Comparison of ENCODE assay signal across 23 cellular contexts in genomic region chr3:17014286-17014685, GRCh38.
"Had no signal": no experiment of that assay in that cellular context is flagged by ENCODE, and none has a peak within 500 bp of the region (broad histone marks: within the 10 kb centered on the region; RNA-seq: fewer than 3 reads in every experiment).

No MANE protein-coding gene starts in this region.

- H3K4me1 Mint-ChIP-seq: nephron progenitor cell had no signal

- H3K9me3 Mint-ChIP-seq: activated B cell treated with CpG ODN at 0.5 μM for 24 hours; activated naive CD8-positive, alpha-beta T cell treated with anti-CD3 and anti-CD28 coated beads for 36 hours; activated T-cell treated with anti-CD3 and anti-CD28 coated beads, Interleukin-2, amount 50 U/mL, for 4 hours; activated T-helper 2 cell treated with anti-CD3 and anti-CD28 coated beads, Interferon-gamma antibody, Interleukin-2, Interleukin-4, amounts not matched to agents 10 μg/mL and 5 μg/mL and 100 μg/mL, durations not matched to agents 14 hours and 24 hours and 36 hours; nephron progenitor cell; stimulated activated naive CD8-positive, alpha-beta T cell treated with anti-CD3 and anti-CD28 coated beads, Interleukin-15, Interleukin-2, amounts not matched to agents 100 ng/mL and 50 ng/mL, for 24 hours; T-helper 1 cell treated with Interleukin-12 subunit alpha and Interleukin-12 subunit beta and Interleukin-4 antibody, amounts not matched to agents 30 μg/mL and 1 μg/mL, for 36 hours had no signal

- H3K4me3 Mint-ChIP-seq: activated B cell treated with CpG ODN at 0.5 μM for 24 hours; activated CD4-positive, alpha-beta T cell treated with anti-CD3 and anti-CD28 coated beads for 36 hours; activated naive CD8-positive, alpha-beta T cell treated with anti-CD3 and anti-CD28 coated beads for 36 hours; activated T-cell treated with anti-CD3 and anti-CD28 coated beads, Interleukin-2, amount 50 U/mL, for 4 hours; nephron progenitor cell; stimulated activated naive CD8-positive, alpha-beta T cell treated with anti-CD3 and anti-CD28 coated beads, Interleukin-15, Interleukin-2, amounts not matched to agents 100 ng/mL and 50 ng/mL, for 24 hours; T-helper 1 cell treated with Interleukin-12 subunit alpha and Interleukin-12 subunit beta and Interleukin-4 antibody, amounts not matched to agents 30 μg/mL and 1 μg/mL, for 36 hours had no signal

- H3K9me3 ChIP-seq: heart right ventricle, spleen, suprapubic skin, tibial nerve, uterus had no signal

- H3K27me3 ChIP-seq: heart right ventricle, spleen, suprapubic skin, tibial nerve, uterus had no signal

- DNase-seq: activated B cell treated with CpG ODN at 0.5 μM for 24 hours; activated CD4-positive, alpha-beta T cell treated with anti-CD3 and anti-CD28 coated beads for 36 hours; activated CD4-positive, alpha-beta T cell treated with anti-CD3 and anti-CD28 coated beads, Interleukin-2, amount 50 U/mL, for 48 hours; activated CD8-positive, alpha-beta memory T cell treated with anti-CD3 and anti-CD28 coated beads, Interleukin-2, amount 50 U/mL, for 48 hours; activated naive CD4-positive, alpha-beta T cell; activated naive CD8-positive, alpha-beta T cell treated with anti-CD3 and anti-CD28 coated beads for 36 hours; activated T-cell treated with anti-CD3 and anti-CD28 coated beads, Interleukin-2, amount 50 U/mL, for 4 hours; effector CD4-positive, alpha-beta T cell; erythroblast; foreskin fibroblast; heart right ventricle; mesenchymal stem cell; nephron progenitor cell; nucleus accumbens; posterior cingulate gyrus; spleen; stimulated activated CD4-positive, alpha-beta T cell treated with anti-CD3 and anti-CD28 coated beads, Interleukin-4, amount 100 ng/mL, for 24 hours; uterus had no signal

- H3K4me3 ChIP-seq: heart right ventricle, spleen, suprapubic skin, tibial nerve, uterus had no signal

- H3K27ac Mint-ChIP-seq: activated B cell treated with CpG ODN at 0.5 μM for 24 hours; activated CD4-positive, alpha-beta T cell treated with anti-CD3 and anti-CD28 coated beads for 36 hours; activated naive CD8-positive, alpha-beta T cell treated with anti-CD3 and anti-CD28 coated beads for 36 hours; activated T-helper 2 cell treated with anti-CD3 and anti-CD28 coated beads, Interferon-gamma antibody, Interleukin-2, Interleukin-4, amounts not matched to agents 10 μg/mL and 5 μg/mL and 100 μg/mL, durations not matched to agents 14 hours and 24 hours and 36 hours; nephron progenitor cell; stimulated activated naive CD8-positive, alpha-beta T cell treated with anti-CD3 and anti-CD28 coated beads, Interleukin-15, Interleukin-2, amounts not matched to agents 100 ng/mL and 50 ng/mL, for 24 hours; T-helper 1 cell treated with Interleukin-12 subunit alpha and Interleukin-12 subunit beta and Interleukin-4 antibody, amounts not matched to agents 30 μg/mL and 1 μg/mL, for 36 hours had no signal

- H3K27me3 Mint-ChIP-seq: activated B cell treated with CpG ODN at 0.5 μM for 24 hours; activated CD4-positive, alpha-beta T cell treated with anti-CD3 and anti-CD28 coated beads for 36 hours; activated naive CD8-positive, alpha-beta T cell treated with anti-CD3 and anti-CD28 coated beads for 36 hours; stimulated activated naive CD8-positive, alpha-beta T cell treated with anti-CD3 and anti-CD28 coated beads, Interleukin-15, Interleukin-2, amounts not matched to agents 100 ng/mL and 50 ng/mL, for 24 hours had no signal

- H3K36me3 ChIP-seq: uterus had no signal

- H3K4me1 ChIP-seq: suprapubic skin, uterus had no signal

- H3K27ac ChIP-seq: heart right ventricle, spleen, suprapubic skin, tibial nerve, uterus had no signal

- ATAC-seq: activated T-cell treated with anti-CD3 and anti-CD28 coated beads, Interleukin-2, amount 50 U/mL, for 4 hours had no signal
